In the genomic region with DNA sequence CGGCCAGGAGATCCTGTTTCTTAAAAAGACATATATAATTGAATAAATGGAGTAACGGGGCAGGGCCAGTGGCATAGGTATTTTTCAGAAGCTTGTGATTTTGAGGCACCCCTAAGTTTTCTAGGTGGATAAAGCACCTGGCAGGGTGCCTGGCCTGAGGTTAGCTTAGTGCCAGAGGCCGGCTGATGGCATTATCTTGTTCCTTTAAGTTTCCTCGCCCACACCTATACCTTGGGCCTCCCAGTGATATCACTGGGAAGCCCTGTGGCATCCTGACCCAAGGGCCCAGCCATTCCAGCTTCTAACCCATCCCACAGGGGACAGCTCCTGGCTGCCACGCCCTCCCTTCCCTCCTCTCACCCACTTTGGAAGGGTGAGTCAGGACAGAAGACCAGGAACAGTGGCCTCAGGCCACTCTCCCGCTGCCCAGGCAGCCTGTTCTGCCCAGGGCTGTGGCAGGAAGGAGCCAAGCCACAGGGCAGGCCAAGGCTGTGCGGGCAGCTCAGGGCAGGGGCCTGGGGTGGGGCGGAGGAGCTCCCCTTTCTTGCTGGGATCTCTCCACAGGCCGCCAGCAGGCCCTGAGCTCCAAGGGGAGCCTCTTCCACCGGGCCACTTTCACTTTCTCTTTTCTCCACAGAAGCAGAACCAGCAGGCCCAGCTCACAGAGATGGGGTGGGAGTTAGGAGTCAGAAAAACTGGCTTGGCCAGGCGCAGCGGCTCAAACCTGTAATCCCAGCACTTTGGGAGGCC, we compare ENCODE assay signal across 8 cellular contexts.
DNase-seq lines count a peak whose midpoint lies in the region; ATAC-seq and TF ChIP-seq lines count a peak whose summit lies in the region.

No MANE protein-coding gene starts in this region.

- H3K27me3 Mint-ChIP-seq in activated T-helper 17 cell treated with anti-CD3 and anti-CD28 coated beads, Interleukin-2, amount 50 U/mL, for 72 hours: no peaks in the 10 kb centered on the region
- H3K27me3 Mint-ChIP-seq in osteocyte (ENCODE audit: unreplicated experiment): no peaks in the 10 kb centered on the region

- no peaks in the 10 kb centered on the region for H3K9me3 Mint-ChIP-seq in activated T-helper 17 cell treated with anti-CD3 and anti-CD28 coated beads, Interleukin-2, amount 50 U/mL, for 72 hours
- H3K9me3 Mint-ChIP-seq in osteocyte (ENCODE audit: unreplicated experiment): no peaks in the 10 kb centered on the region

- peak overlapping the region; percentile 65 for H3K4me3 Mint-ChIP-seq in activated T-helper 17 cell treated with anti-CD3 and anti-CD28 coated beads, Interleukin-2, amount 50 U/mL, for 72 hours
- peak overlapping the region; percentile 56 for H3K4me3 Mint-ChIP-seq in osteocyte (ENCODE audit: unreplicated experiment)

- ATAC-seq in activated T-helper 17 cell treated with anti-CD3 and anti-CD28 coated beads, Interleukin-2, amount 50 U/mL, for 72 hours (replicated peaks): no peak
- no peak for ATAC-seq in GM19328 (IDR thresholded peaks at IDR 0.05; ENCODE audit: unreplicated experiment)
- ATAC-seq in HG03175 (IDR thresholded peaks at IDR 0.05; ENCODE audit: unreplicated experiment): no peak

- no peaks in the 10 kb centered on the region for H3K27me3 ChIP-seq in GM06990 (replicated peaks; ENCODE audit: control insufficient read depth, insufficient read depth, low read length)

- H3K4me1 Mint-ChIP-seq in activated T-helper 17 cell treated with anti-CD3 and anti-CD28 coated beads, Interleukin-2, amount 50 U/mL, for 72 hours: peaks cover 29% of the 10 kb centered on the region
- peaks cover 86% of the 10 kb centered on the region for H3K4me1 Mint-ChIP-seq in osteocyte (ENCODE audit: unreplicated experiment)

- DNase-seq in GM06990 (ENCODE audit: extremely low read depth, insufficient read length) (peak; percentile 55), NCI-H226 (peak; percentile 87), fibroblast of pulmonary artery (ENCODE audit: low read depth) (peak; percentile 63), osteocyte (ENCODE audit: extremely low spot score, unreplicated experiment) (peak; percentile 88), cerebellar nuclear complex (lab: John Stamatoyannopoulos, UW) (no peak)

- H3K36me3 Mint-ChIP-seq in activated T-helper 17 cell treated with anti-CD3 and anti-CD28 coated beads, Interleukin-2, amount 50 U/mL, for 72 hours (ENCODE audit: low read depth): no peaks in the 10 kb centered on the region
- no peaks in the 10 kb centered on the region for H3K36me3 Mint-ChIP-seq in osteocyte (ENCODE audit: unreplicated experiment)

- no peaks in the 10 kb centered on the region for H3K36me3 ChIP-seq in GM06990 (ENCODE audit: control insufficient read depth, insufficient read depth, low read length)

- peak overlapping the region; percentile 54 for H3K27ac Mint-ChIP-seq in activated T-helper 17 cell treated with anti-CD3 and anti-CD28 coated beads, Interleukin-2, amount 50 U/mL, for 72 hours
- peak overlapping the region; percentile 95 for H3K27ac Mint-ChIP-seq in osteocyte (ENCODE audit: unreplicated experiment)

- H3K4me3 ChIP-seq in GM06990 (replicated peaks; ENCODE audit: low read depth, low read length): peak overlapping the region; percentile 15; the same call in 1 of the 2 replicates
- H3K4me3 ChIP-seq in fibroblast of pulmonary artery (replicated peaks; ENCODE audit: low read depth, low read length): peak overlapping the region; percentile 12

- no peak for TF ChIP-seq CTCF in GM06990 (IDR thresholded peaks at IDR 0.05; ENCODE audit: insufficient read depth, low read length, poor library complexity, severe bottlenecking)
- TF ChIP-seq CTCF in fibroblast of pulmonary artery (IDR thresholded peaks at IDR 0.05; ENCODE audit: low read length, missing control alignments): no peak
- TF ChIP-seq CTCF in osteocyte (IDR thresholded peaks at IDR 0.05): no peak

Comparison
In these comparisons a context has a peak if more than half of its experiments do, and no peak if none do; other contexts are left out.
1. DNase-seq: peak in GM06990 (single experiment), NCI-H226 (single experiment), fibroblast of pulmonary artery (single experiment) and osteocyte (single experiment); none in cerebellar nuclear complex (0 of 2).